In genomic region chr17:10195090-10195489, GRCh38 we compare ENCODE assay signal across 16 cellular contexts. TPM values are rescaled to one million over a fixed set of nuclear protein-coding genes. Genes with fewer than 3 reads are reported as not detected.
DNase-seq lines count a peak whose midpoint lies in the region; ATAC-seq and TF ChIP-seq lines count a peak whose summit lies in the region.
"Had no signal": no experiment of that assay in that cellular context is flagged by ENCODE, and none has a peak within 500 bp of the region (broad histone marks: within the 10 kb centered on the region; RNA-seq: fewer than 3 reads in every experiment).

No MANE protein-coding gene starts in this region.

- H3K4me1 ChIP-seq in Loucy (ENCODE audit: insufficient read depth, low read length, poor library complexity, severe bottlenecking) (peaks cover 47% of the 10 kb centered on the region), thymus (ENCODE audit: control insufficient read depth, insufficient read depth, low read length) (peaks cover 22% of the 10 kb centered on the region), lower lobe of right lung (peaks cover 9% of the 10 kb centered on the region)
- H3K4me1 ChIP-seq: BE2C had no signal

- H3K4me3 ChIP-seq in Loucy (ENCODE audit: low read length, poor library complexity, severe bottlenecking) (peak overlapping the region; percentile 79), thymus (ENCODE audit: low read length) (no peak overlapping the region), lower lobe of right lung (no peak overlapping the region)
- H3K4me3 ChIP-seq: GM12878 had no signal

- intact Hi-C loops in lower lobe of right lung (cut with DNase I) = no loop called here

- H3K4me3 Mint-ChIP-seq in neural crest cell = peak overlapping the region; percentile 9
- H3K4me3 Mint-ChIP-seq: CD4-positive, alpha-beta memory T cell; H9 had no signal

- no peak overlapping the region for H3K27ac Mint-ChIP-seq in neural crest cell (ENCODE audit: unreplicated experiment)
- H3K27ac Mint-ChIP-seq: CD4-positive, alpha-beta memory T cell; H9 had no signal

- H3K9me3 ChIP-seq in Loucy (ENCODE audit: insufficient read depth, low read depth, low read length) (no peaks in the 10 kb centered on the region), thymus (ENCODE audit: control insufficient read depth) (peaks cover 1% of the 10 kb centered on the region), lower lobe of right lung (peaks cover 15% of the 10 kb centered on the region)
- H3K9me3 ChIP-seq: BE2C had no signal

- H3K4me1 Mint-ChIP-seq in neural crest cell = peaks cover 33% of the 10 kb centered on the region

- TF ChIP-seq CTCF in Loucy (conservative IDR thresholded peaks at IDR 0.05; ENCODE audit: low read length) = no peak
- TF ChIP-seq CTCF in neural crest cell (conservative IDR thresholded peaks at IDR 0.05) = no peak
- TF ChIP-seq CTCF in lower lobe of right lung (IDR thresholded peaks at IDR 0.05) = no peak

- peaks cover 90% of the 10 kb centered on the region for H3K79me2 ChIP-seq in Loucy (ENCODE audit: insufficient read depth, low read length)

- H3K27ac ChIP-seq in thymus (ENCODE audit: low read depth) (peak overlapping the region; percentile 18), lower lobe of right lung (no peak overlapping the region)
- H3K27ac ChIP-seq: C4-2B had no signal

- H2AFZ ChIP-seq in Loucy (ENCODE audit: low read length) = no peak overlapping the region

- DNase-seq in neural crest cell (ENCODE audit: low read depth, low spot score) (no peak), lower lobe of right lung (no peak)
- no peak for DNase-seq in activated T-cell treated with anti-CD3 and anti-CD28 coated beads, Interleukin-2, amount 50 U/mL, for 48 hours
- DNase-seq: ACHN; BE2C; Calu3; CD4-positive, alpha-beta memory T cell; DMS79 treated with DMSO at 0.1 percent for 48 hours; GF-D8; GOT3; H9 had no signal

- peaks cover 64% of the 10 kb centered on the region for H3K27me3 Mint-ChIP-seq in neural crest cell (ENCODE audit: low read depth)

- H3K27me3 ChIP-seq in Loucy (ENCODE audit: insufficient read depth, low read length, poor library complexity, severe bottlenecking) (no peaks in the 10 kb centered on the region), thymus (ENCODE audit: control insufficient read depth, insufficient read depth) (no peaks in the 10 kb centered on the region), lower lobe of right lung (ENCODE audit: low read depth) (peaks cover 23% of the 10 kb centered on the region)
- H3K27me3 ChIP-seq: BE2C had no signal

- peak overlapping the region; percentile 90 for H3K9ac ChIP-seq in Loucy (ENCODE audit: low read depth, low read length, poor library complexity, severe bottlenecking)

- no peaks in the 10 kb centered on the region for H3K9me2 ChIP-seq in Loucy (replicated peaks; ENCODE audit: low read depth, low read length)

- H3F3A ChIP-seq in Loucy (ENCODE audit: low read depth) = no peaks in the 10 kb centered on the region; the same call in 1 of the 2 replicates

- H3K9me3 Mint-ChIP-seq in neural crest cell = no peaks in the 10 kb centered on the region

- H3K36me3 Mint-ChIP-seq in neural crest cell (ENCODE audit: low read depth) = peaks cover 2% of the 10 kb centered on the region
- H3K36me3 Mint-ChIP-seq: CD4-positive, alpha-beta memory T cell had no signal

- H4K20me1 ChIP-seq in Loucy (ENCODE audit: insufficient read depth, low read length, poor library complexity, severe bottlenecking) = peaks cover 28% of the 10 kb centered on the region

- H3K36me3 ChIP-seq in Loucy (ENCODE audit: insufficient read depth, low read length) = no peaks in the 10 kb centered on the region
- H3K36me3 ChIP-seq in thymus (ENCODE audit: control insufficient read depth, insufficient read depth) = no peaks in the 10 kb centered on the region
- no peaks in the 10 kb centered on the region for H3K36me3 ChIP-seq in lower lobe of right lung
- H3K36me3 ChIP-seq: BE2C had no signal

- ATAC-seq in HG03354 (IDR thresholded peaks at IDR 0.05; ENCODE audit: poor library complexity, severe bottlenecking, unreplicated experiment) (no peak), lower lobe of right lung (no peak)
- ATAC-seq: GM12878 had no signal

- 96% methylated on average over 3 of the region's 3 CpGs for WGBS in thymus

- peak overlapping the region; percentile 99 for H3K4me2 ChIP-seq in Loucy (ENCODE audit: low read depth, low read length, poor library complexity, severe bottlenecking)

RNA-seq across cellular contexts. Expression of gene GAS7, which starts 3.3 kb away (rescaled TPM):
- total RNA-seq in neural crest cell = 72.7 and 84.8 TPM in 2 replicates
- polyA plus RNA-seq in thymus = 4.3 TPM
- total RNA-seq in lower lobe of right lung = 54.1 TPM
